In genomic region chrX:13507893-13508292, GRCh38 we compare ENCODE assay signal across 9 cellular contexts.
"Had no signal": no experiment of that assay in that cellular context is flagged by ENCODE, and none has a peak within 500 bp of the region (broad histone marks: within the 10 kb centered on the region; RNA-seq: fewer than 3 reads in every experiment).

No MANE protein-coding gene starts in this region.

- H3K9ac ChIP-seq: GM23248 had no signal

- H3K4me1 ChIP-seq: HAP-1 had no signal

- H3K4me3 ChIP-seq: GM23248, HAP-1 had no signal

- H3K36me3 ChIP-seq: HAP-1 had no signal

- H3K9me3 Mint-ChIP-seq: HFFc6, IgD-negative memory B cell had no signal

- H3K27ac Mint-ChIP-seq: HFFc6, IgD-negative memory B cell had no signal

- ATAC-seq: HCT116 had no signal

- H3K27ac ChIP-seq: GM23248, HL-60 had no signal

- H2AFZ ChIP-seq: GM23248 had no signal

- H3K36me3 Mint-ChIP-seq: IgD-negative memory B cell had no signal

- H3K27me3 Mint-ChIP-seq: IgD-negative memory B cell had no signal

- H3K4me3 Mint-ChIP-seq: HFFc6, IgD-negative memory B cell had no signal

- H3K9me3 ChIP-seq: HAP-1 had no signal

- DNase-seq: GM23248, GOT3, H7, HFFc6, KG1 had no signal
